ENCODE assay signal across 10 cellular contexts in the genomic region with DNA sequence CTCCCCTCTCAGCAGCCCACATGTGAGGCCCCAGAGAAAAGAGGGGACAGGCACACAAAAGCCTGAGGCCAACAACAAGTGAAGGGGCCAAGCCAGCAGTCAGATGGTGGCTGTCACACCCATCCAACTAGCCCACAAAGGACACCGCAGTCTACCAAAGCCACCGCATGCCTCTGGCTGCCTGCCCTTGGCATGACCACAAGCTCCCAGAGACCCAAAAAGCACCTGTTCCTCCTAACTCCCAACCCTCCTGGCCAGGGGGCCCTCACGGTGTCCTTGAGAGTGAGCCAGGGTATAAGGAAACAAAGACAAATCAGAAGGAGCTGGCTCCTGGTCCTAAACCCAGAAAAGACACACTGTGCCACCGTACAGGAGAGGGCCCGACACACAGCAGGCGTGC.
A peak's percentile ranks its signal among the peaks of the same experiment; 100 is the strongest.
DNase-seq lines count a peak whose midpoint lies in the region; ATAC-seq and TF ChIP-seq lines count a peak whose summit lies in the region.
"Had no signal": no experiment of that assay in that cellular context is flagged by ENCODE, and none has a peak within 500 bp of the region (broad histone marks: within the 10 kb centered on the region; RNA-seq: fewer than 3 reads in every experiment).

No MANE protein-coding gene starts in this region.

- H3K36me3 ChIP-seq in SK-N-MC (ENCODE audit: insufficient read depth, low read length) = no peaks in the 10 kb centered on the region
- H3K36me3 ChIP-seq in gastrocnemius medialis = no peaks in the 10 kb centered on the region

- H3K9me3 ChIP-seq in SK-N-MC (ENCODE audit: low read depth, low read length) = no peaks in the 10 kb centered on the region
- no peaks in the 10 kb centered on the region for H3K9me3 ChIP-seq in right cardiac atrium (ENCODE audit: control insufficient read depth, low read length)
- H3K9me3 ChIP-seq in gastrocnemius medialis = no peaks in the 10 kb centered on the region
- H3K9me3 ChIP-seq in CD4-positive, alpha-beta T cell (ENCODE audit: control insufficient read depth, low read length) = no peaks in the 10 kb centered on the region

- peaks cover 19% of the 10 kb centered on the region for H3K4me1 Mint-ChIP-seq in CD4-positive, alpha-beta T cell (ENCODE audit: low read depth)

- H3K4me3 ChIP-seq in SK-N-MC = peak overlapping the region; percentile 39
- H3K4me3 ChIP-seq in right cardiac atrium (ENCODE audit: low read length) = no peak overlapping the region
- peak overlapping the region in 3 of 4 donors; percentile 5 to 23 (median 7) for H3K4me3 ChIP-seq in gastrocnemius medialis
- H3K4me3 ChIP-seq: K562 had no signal

- WGBS in right cardiac atrium = 19% methylated on average over 6 of the region's 6 CpGs

- CTCF ChIA-PET in CD4-positive, alpha-beta T cell (lab: Charles Lee) = no interaction called here

- no peaks in the 10 kb centered on the region for H3K9me3 Mint-ChIP-seq in CD4-positive, alpha-beta T cell

- POLR2A ChIA-PET in CD4-positive, alpha-beta T cell (lab: Charles Lee) = no interaction called here

- H3K27ac Mint-ChIP-seq in CD4-positive, alpha-beta T cell = no peak overlapping the region

- H3K27ac ChIP-seq in SK-N-MC (peak overlapping the region; percentile 67), right cardiac atrium (ENCODE audit: low read length) (peak overlapping the region; percentile 76), gastrocnemius medialis (peak overlapping the region; percentile 75 to 82 (median 80))
- H3K27ac ChIP-seq in CD4-positive, alpha-beta T cell (ENCODE audit: low read depth, low read length) = no peak overlapping the region
- H3K27ac ChIP-seq: foreskin keratinocyte had no signal

- no peaks in the 10 kb centered on the region for H3K36me3 Mint-ChIP-seq in CD4-positive, alpha-beta T cell (ENCODE audit: low read depth)

- DNase-seq in SK-N-MC (ENCODE audit: low read depth, low spot score) = no peak
- peak in 1 of 3 donors; percentile 66 for DNase-seq in right cardiac atrium
- peak; percentile 36 to 51 for DNase-seq in gastrocnemius medialis
- no peak for DNase-seq in germinal center (ENCODE audit: low spot score)
- no peak for DNase-seq in CD4-positive, alpha-beta T cell
- DNase-seq in GM19238 (ENCODE audit: insufficient read length, low spot score) = no peak
- DNase-seq in putamen (ENCODE audit: low spot score) = no peak
- DNase-seq: foreskin keratinocyte had no signal

- TF ChIP-seq POLR2A in gastrocnemius medialis (IDR thresholded peaks at IDR 0.05) = no peak

- ATAC-seq in GM21390 (IDR thresholded peaks at IDR 0.05; ENCODE audit: unreplicated experiment) (peak; percentile 13), right cardiac atrium (no peak), gastrocnemius medialis (peak; percentile 38 to 46)
- ATAC-seq in CD4-positive, alpha-beta T cell (ENCODE audit: poor library complexity) = no peak

- TF ChIP-seq CTCF in gastrocnemius medialis (IDR thresholded peaks at IDR 0.05 in 4 of 5, conservative IDR thresholded peaks at IDR 0.05 in 1 of 5) = no peak
- TF ChIP-seq CTCF in CD4-positive, alpha-beta T cell (IDR thresholded peaks at IDR 0.05) = no peak

- H3K4me1 ChIP-seq in right cardiac atrium (ENCODE audit: control insufficient read depth, insufficient read depth, low read length) (peaks cover 35% of the 10 kb centered on the region), gastrocnemius medialis (peaks cover 42 to 58% of the 10 kb centered on the region in 2 donors)
- H3K4me1 ChIP-seq: foreskin keratinocyte had no signal

- intact Hi-C loops in right cardiac atrium (cut with DNase I) = no loop called here
- intact Hi-C loops in gastrocnemius medialis (cut with DNase I; ENCODE audit: low total_unique reads) = no loop called here
- intact Hi-C loops in CD4-positive, alpha-beta T cell (cut with DNase I, micrococcal nuclease) = no loop called here

- H3K9ac ChIP-seq in SK-N-MC (ENCODE audit: insufficient read length) = peak overlapping the region; percentile 20

- no peak overlapping the region for H3K4me3 Mint-ChIP-seq in CD4-positive, alpha-beta T cell

- H3K27me3 ChIP-seq in right cardiac atrium (ENCODE audit: control insufficient read depth, insufficient read depth) = no peaks in the 10 kb centered on the region
- no peaks in the 10 kb centered on the region for H3K27me3 ChIP-seq in gastrocnemius medialis
- no peaks in the 10 kb centered on the region for H3K27me3 ChIP-seq in CD4-positive, alpha-beta T cell (ENCODE audit: control insufficient read depth, insufficient read depth, low read length)
- H3K27me3 ChIP-seq: foreskin keratinocyte had no signal

- in situ Hi-C loops in gastrocnemius medialis (cut with MboI; ENCODE audit: low sequenced_read_pairs in 4 of 4) = no loop called here

- no peaks in the 10 kb centered on the region for H3K27me3 Mint-ChIP-seq in CD4-positive, alpha-beta T cell

Comparison
In these comparisons a context has a peak if more than half of its experiments do, and no peak if none do; other contexts are left out.
1. ATAC-seq: peak in GM21390 (single experiment) and gastrocnemius medialis (2 of 2); none in right cardiac atrium (0 of 2) and CD4-positive, alpha-beta T cell (single experiment).
2. DNase-seq: peak in gastrocnemius medialis (2 of 2); none in SK-N-MC (single experiment), germinal center (single experiment), CD4-positive, alpha-beta T cell (0 of 10), GM19238 (single experiment) and putamen (single experiment).